In the genomic region with DNA sequence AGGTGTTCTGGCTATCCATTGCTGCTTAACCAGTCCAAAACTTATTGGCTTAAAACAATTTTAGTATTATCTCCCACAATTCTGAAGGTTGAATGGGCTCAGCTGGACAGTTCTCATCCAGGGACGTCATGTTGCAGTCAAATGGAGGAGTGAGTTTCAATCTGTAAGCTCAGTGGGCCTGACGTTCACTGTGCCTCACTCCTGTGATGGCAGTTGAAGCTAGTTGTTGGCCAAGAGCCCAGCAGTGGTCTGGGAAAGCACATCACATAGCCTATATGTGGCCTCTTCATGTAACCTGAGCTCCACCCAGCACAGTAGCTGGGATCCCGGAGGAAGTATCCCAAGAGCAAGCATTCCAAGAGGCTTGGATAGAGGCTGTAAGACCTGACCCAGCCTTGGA, we compare ENCODE assay signal across 2 cellular contexts.
TF ChIP-seq lines count a peak whose summit lies in the region.

No MANE protein-coding gene starts in this region.

TF ChIP-seq in SK-N-SH treated with all-trans-retinoic acid at 6 μM for 48 hours, 23 proteins besides CTCF, POLR2A, EP300 and RAD21:
- TF ChIP-seq OSR1 (CRISPR knock-in tag; IDR thresholded peaks at IDR 0.05) (no peak), SNAI2 (CRISPR knock-in tag; IDR thresholded peaks at IDR 0.05) (no peak), ZNF70 (CRISPR knock-in tag; IDR thresholded peaks at IDR 0.05) (no peak), PPARA (CRISPR knock-in tag; IDR thresholded peaks at IDR 0.05; ENCODE audit: borderline replicate concordance) (no peak), ZFP30 (CRISPR knock-in tag; IDR thresholded peaks at IDR 0.05) (no peak), BACH2 (CRISPR knock-in tag; IDR thresholded peaks at IDR 0.05; ENCODE audit: borderline replicate concordance) (no peak), ARNTL (CRISPR knock-in tag; IDR thresholded peaks at IDR 0.05; ENCODE audit: borderline replicate concordance, low read depth) (no peak), TOX (CRISPR knock-in tag; IDR thresholded peaks at IDR 0.05; ENCODE audit: borderline replicate concordance) (no peak), ZNF8 (CRISPR knock-in tag; IDR thresholded peaks at IDR 0.05) (no peak), TCF4 (CRISPR knock-in tag; IDR thresholded peaks at IDR 0.05; ENCODE audit: borderline replicate concordance) (no peak), ZC3H10 (CRISPR knock-in tag; IDR thresholded peaks at IDR 0.05) (no peak), ZNF565 (CRISPR knock-in tag; conservative IDR thresholded peaks at IDR 0.05; ENCODE audit: low read depth) (no peak), RARB (CRISPR knock-in tag; IDR thresholded peaks at IDR 0.05) (no peak), ISL1 (CRISPR knock-in tag; IDR thresholded peaks at IDR 0.05) (no peak), ZFP3 (CRISPR knock-in tag; IDR thresholded peaks at IDR 0.05) (no peak), ESRRG (CRISPR knock-in tag; IDR thresholded peaks at IDR 0.05) (no peak), CSDC2 (CRISPR knock-in tag; IDR thresholded peaks at IDR 0.05) (no peak)
- TF ChIP-seq, protein P1, sequence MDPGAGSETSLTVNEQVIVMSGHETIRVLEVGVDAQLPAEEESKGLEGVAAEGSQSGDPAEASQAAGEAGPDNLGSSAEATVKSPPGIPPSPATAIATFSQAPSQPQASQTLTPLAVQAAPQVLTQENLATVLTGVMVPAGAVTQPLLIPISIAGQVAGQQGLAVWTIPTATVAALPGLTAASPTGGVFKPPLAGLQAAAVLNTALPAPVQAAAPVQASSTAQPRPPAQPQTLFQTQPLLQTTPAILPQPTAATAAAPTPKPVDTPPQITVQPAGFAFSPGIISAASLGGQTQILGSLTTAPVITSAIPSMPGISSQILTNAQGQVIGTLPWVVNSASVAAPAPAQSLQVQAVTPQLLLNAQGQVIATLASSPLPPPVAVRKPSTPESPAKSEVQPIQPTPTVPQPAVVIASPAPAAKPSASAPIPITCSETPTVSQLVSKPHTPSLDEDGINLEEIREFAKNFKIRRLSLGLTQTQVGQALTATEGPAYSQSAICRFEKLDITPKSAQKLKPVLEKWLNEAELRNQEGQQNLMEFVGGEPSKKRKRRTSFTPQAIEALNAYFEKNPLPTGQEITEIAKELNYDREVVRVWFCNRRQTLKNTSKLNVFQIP (CRISPR knock-in tag; IDR thresholded peaks at IDR 0.05; ENCODE audit: borderline replicate concordance, low read depth), result no peak
- TF ChIP-seq, protein P2, sequence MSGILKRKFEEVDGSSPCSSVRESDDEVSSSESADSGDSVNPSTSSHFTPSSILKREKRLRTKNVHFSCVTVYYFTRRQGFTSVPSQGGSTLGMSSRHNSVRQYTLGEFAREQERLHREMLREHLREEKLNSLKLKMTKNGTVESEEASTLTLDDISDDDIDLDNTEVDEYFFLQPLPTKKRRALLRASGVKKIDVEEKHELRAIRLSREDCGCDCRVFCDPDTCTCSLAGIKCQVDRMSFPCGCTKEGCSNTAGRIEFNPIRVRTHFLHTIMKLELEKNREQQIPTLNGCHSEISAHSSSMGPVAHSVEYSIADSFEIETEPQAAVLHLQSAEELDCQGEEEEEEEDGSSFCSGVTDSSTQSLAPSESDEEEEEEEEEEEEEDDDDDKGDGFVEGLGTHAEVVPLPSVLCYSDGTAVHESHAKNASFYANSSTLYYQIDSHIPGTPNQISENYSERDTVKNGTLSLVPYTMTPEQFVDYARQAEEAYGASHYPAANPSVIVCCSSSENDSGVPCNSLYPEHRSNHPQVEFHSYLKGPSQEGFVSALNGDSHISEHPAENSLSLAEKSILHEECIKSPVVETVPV (CRISPR knock-in tag; IDR thresholded peaks at IDR 0.05), result no peak
TF ChIP-seq in SK-N-SH treated with all-trans-retinoic acid at 6 μM for 48 hours: peak in this region for 0.

TF ChIP-seq in SK-N-SH, 30 proteins besides CTCF, POLR2A, EP300 and RAD21:
- TF ChIP-seq, protein P3, sequence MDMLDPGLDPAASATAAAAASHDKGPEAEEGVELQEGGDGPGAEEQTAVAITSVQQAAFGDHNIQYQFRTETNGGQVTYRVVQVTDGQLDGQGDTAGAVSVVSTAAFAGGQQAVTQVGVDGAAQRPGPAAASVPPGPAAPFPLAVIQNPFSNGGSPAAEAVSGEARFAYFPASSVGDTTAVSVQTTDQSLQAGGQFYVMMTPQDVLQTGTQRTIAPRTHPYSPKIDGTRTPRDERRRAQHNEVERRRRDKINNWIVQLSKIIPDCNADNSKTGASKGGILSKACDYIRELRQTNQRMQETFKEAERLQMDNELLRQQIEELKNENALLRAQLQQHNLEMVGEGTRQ (IDR thresholded peaks at IDR 0.05; ENCODE audit: borderline replicate concordance, low read depth, low read length), result no peak
- TF ChIP-seq FOSL2 (IDR thresholded peaks at IDR 0.05; ENCODE audit: borderline replicate concordance, low read depth) (no peak), MXI1 (IDR thresholded peaks at IDR 0.05; ENCODE audit: low read depth, low read length) (no peak), SMC3 (IDR thresholded peaks at IDR 0.05; ENCODE audit: low read depth, low read length) (no peak), RFX5 (IDR thresholded peaks at IDR 0.05; ENCODE audit: low read length) (no peak), SIN3A (IDR thresholded peaks at IDR 0.05; ENCODE audit: borderline replicate concordance, low read depth, low read length) (no peak), MEF2A (IDR thresholded peaks at IDR 0.05; ENCODE audit: borderline replicate concordance, low read depth) (no peak)
- TF ChIP-seq, protein P4, sequence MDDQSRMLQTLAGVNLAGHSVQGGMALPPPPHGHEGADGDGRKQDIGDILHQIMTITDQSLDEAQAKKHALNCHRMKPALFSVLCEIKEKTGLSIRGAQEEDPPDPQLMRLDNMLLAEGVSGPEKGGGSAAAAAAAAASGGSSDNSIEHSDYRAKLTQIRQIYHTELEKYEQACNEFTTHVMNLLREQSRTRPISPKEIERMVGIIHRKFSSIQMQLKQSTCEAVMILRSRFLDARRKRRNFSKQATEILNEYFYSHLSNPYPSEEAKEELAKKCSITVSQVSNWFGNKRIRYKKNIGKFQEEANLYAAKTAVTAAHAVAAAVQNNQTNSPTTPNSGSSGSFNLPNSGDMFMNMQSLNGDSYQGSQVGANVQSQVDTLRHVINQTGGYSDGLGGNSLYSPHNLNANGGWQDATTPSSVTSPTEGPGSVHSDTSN (IDR thresholded peaks at IDR 0.05), result no peak
- TF ChIP-seq, protein P5, sequence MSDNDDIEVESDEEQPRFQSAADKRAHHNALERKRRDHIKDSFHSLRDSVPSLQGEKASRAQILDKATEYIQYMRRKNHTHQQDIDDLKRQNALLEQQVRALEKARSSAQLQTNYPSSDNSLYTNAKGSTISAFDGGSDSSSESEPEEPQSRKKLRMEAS (IDR thresholded peaks at IDR 0.05; ENCODE audit: low read depth), result no peak
